5 cellular contexts compared by ENCODE assay signal in genomic region chr2:232366461-232366860, GRCh38. TPM values are rescaled to one million over a fixed set of nuclear protein-coding genes. Genes with fewer than 3 reads are reported as not detected.
"Had no signal": no experiment of that assay in that cellular context is flagged by ENCODE, and none has a peak within 500 bp of the region (broad histone marks: within the 10 kb centered on the region; RNA-seq: fewer than 3 reads in every experiment).

No MANE protein-coding gene starts in this region.

RNA-seq across cellular contexts. Expression of gene ALPP, which starts 12.1 kb away (rescaled TPM):
- total RNA-seq: HT1080, K562, NCI-H460 had no signal
- polyA plus RNA-seq: IgD-negative memory B cell had no signal

RNA-seq across cellular contexts. Expression of gene ALPG, which starts 40.2 kb away (rescaled TPM):
- total RNA-seq: HT1080, K562, M059J, NCI-H460 had no signal
- polyA plus RNA-seq: IgD-negative memory B cell, K562 had no signal
